In genomic region chr21:29717659-29718058, GRCh38 we compare ENCODE assay signal across 9 cellular contexts.
"Had no signal": no experiment of that assay in that cellular context is flagged by ENCODE, and none has a peak within 500 bp of the region (broad histone marks: within the 10 kb centered on the region; RNA-seq: fewer than 3 reads in every experiment).

No MANE protein-coding gene starts in this region.

- ATAC-seq: HCT116, HepG2 had no signal

- H3K4me3 ChIP-seq: GM23248, HAP-1 had no signal

- H3K36me3 ChIP-seq: HAP-1 had no signal

- H3K9ac ChIP-seq: GM23248 had no signal

- DNase-seq: GOT3, H7, HFFc6, KG1 had no signal

- H3K4me1 ChIP-seq: HAP-1 had no signal

- H2AFZ ChIP-seq: GM23248 had no signal

- FAIRE-seq: HepG2 had no signal

- H3K27ac ChIP-seq: GM23248, HL-60 had no signal
